ENCODE assay signal across 8 cellular contexts in genomic region chr10:7480742-7481381, GRCh38.
DNase-seq lines count a peak whose midpoint lies in the region; ATAC-seq and TF ChIP-seq lines count a peak whose summit lies in the region.

No MANE protein-coding gene starts in this region.

- no peaks in the 10 kb centered on the region for H3K9me3 ChIP-seq in DND-41 (ENCODE audit: insufficient read depth, low read length, severe bottlenecking)

- H3K9me3 Mint-ChIP-seq in endothelial cell (ENCODE audit: unreplicated experiment) = no peaks in the 10 kb centered on the region

- peaks cover 86% of the 10 kb centered on the region for H3K4me1 ChIP-seq in DND-41 (ENCODE audit: insufficient read depth, low read length)

- no peak for TF ChIP-seq CTCF in DND-41 (IDR thresholded peaks at IDR 0.05; ENCODE audit: borderline replicate concordance, extremely low read depth, low read length, poor library complexity, severe bottlenecking)
- TF ChIP-seq CTCF in endothelial cell (IDR thresholded peaks at IDR 0.05; ENCODE audit: unreplicated experiment) = no peak

- H3K79me2 ChIP-seq in DND-41 (ENCODE audit: insufficient read depth, low read length) = no peaks in the 10 kb centered on the region

- H3K4me1 Mint-ChIP-seq in endothelial cell (ENCODE audit: unreplicated experiment) = peaks cover 62% of the 10 kb centered on the region

- H3K9ac ChIP-seq in DND-41 (ENCODE audit: low read depth, low read length) = no peak overlapping the region

- peak overlapping the region; percentile 65 for H3K27ac ChIP-seq in DND-41 (ENCODE audit: low read length)

- H4K20me1 ChIP-seq in DND-41 (ENCODE audit: insufficient read depth, low read length) = no peaks in the 10 kb centered on the region

- ATAC-seq in DND-41 (ENCODE audit: insufficient read depth, low read depth) (peak; percentile 25; the same call in 2 of the 3 replicates), GM19395 (IDR thresholded peaks at IDR 0.05; ENCODE audit: unreplicated experiment) (peak; percentile 47), HG03565 (IDR thresholded peaks at IDR 0.05; ENCODE audit: unreplicated experiment) (peak; percentile 36), HG03025 (IDR thresholded peaks at IDR 0.05; ENCODE audit: low FRiP score, unreplicated experiment) (no peak)

- peaks cover 7% of the 10 kb centered on the region for H3K27me3 Mint-ChIP-seq in endothelial cell (ENCODE audit: unreplicated experiment)

- peak overlapping the region; percentile 51; the same call in 1 of the 2 replicates for H2AFZ ChIP-seq in DND-41 (ENCODE audit: low read depth, low read length)

- DNase-seq in DND-41 (peak; percentile 57), endothelial cell (ENCODE audit: low spot score) (no peak), cerebellum (ENCODE audit: low spot score) (no peak), NK-92 (lab: John Stamatoyannopoulos, UW; ENCODE audit: unreplicated experiment) (no peak), DMS79 treated with DMSO at 0.1 percent for 48 hours (lab: John Stamatoyannopoulos, UW) (no peak)

- no peak overlapping the region for H3K4me2 ChIP-seq in DND-41 (ENCODE audit: insufficient read depth, low read length)

- no peaks in the 10 kb centered on the region for H3K36me3 Mint-ChIP-seq in endothelial cell (ENCODE audit: low read depth, unreplicated experiment)

- peak overlapping the region; percentile 91 for H3K27ac Mint-ChIP-seq in endothelial cell (ENCODE audit: unreplicated experiment)

- H3K36me3 ChIP-seq in DND-41 (ENCODE audit: insufficient read depth, low read length) = no peaks in the 10 kb centered on the region

- H3K27me3 ChIP-seq in DND-41 (ENCODE audit: insufficient read depth, low read length, poor library complexity) = no peaks in the 10 kb centered on the region

- H3K4me3 Mint-ChIP-seq in endothelial cell (ENCODE audit: unreplicated experiment) = no peak overlapping the region

- H3K4me3 ChIP-seq in DND-41 (ENCODE audit: low read depth in 1 of 2, low read length in 2 of 2) = no peak overlapping the region
